Comparison of ENCODE assay signal across 8 cellular contexts in the genomic region with DNA sequence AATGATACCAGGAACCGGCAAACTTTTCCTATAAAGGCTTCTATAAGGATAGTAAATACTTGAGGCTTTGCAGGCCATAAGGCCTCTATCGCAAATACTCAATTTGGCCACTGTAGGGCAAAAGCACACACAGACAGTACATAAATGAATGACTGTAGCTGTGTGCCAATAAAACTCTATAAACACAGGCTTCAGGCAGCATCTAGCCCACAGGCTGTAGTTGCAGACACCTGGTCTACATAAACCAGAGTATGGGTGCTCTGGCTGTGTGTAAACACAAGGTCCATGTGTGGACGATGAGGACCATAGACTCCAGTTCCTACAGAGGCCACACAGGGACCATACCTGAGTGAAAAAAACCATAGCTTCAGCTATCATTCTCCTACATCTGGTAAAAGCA. TPM values are rescaled to one million over a fixed set of nuclear protein-coding genes. Genes with fewer than 3 reads are reported as not detected.
A peak's percentile ranks its signal among the peaks of the same experiment; 100 is the strongest.
DNase-seq lines count a peak whose midpoint lies in the region; ATAC-seq and TF ChIP-seq lines count a peak whose summit lies in the region.

No MANE protein-coding gene starts in this region.

- peaks cover 30% of the 10 kb centered on the region; the same call in 1 of the 2 replicates for H3K36me3 ChIP-seq in GM23248 (ENCODE audit: low read depth)
- H3K36me3 ChIP-seq in PC-9 (ENCODE audit: low read depth): peaks cover 86% of the 10 kb centered on the region
- H3K36me3 ChIP-seq in prostate gland: no peaks in the 10 kb centered on the region

- peak; percentile 15 for ATAC-seq in foreskin keratinocyte

- H3K9me2 ChIP-seq in GM23248 (ENCODE audit: insufficient read depth) (no peaks in the 10 kb centered on the region), PC-9 (ENCODE audit: insufficient read depth) (no peaks in the 10 kb centered on the region)

- H3K27ac ChIP-seq in GM23248 (no peak overlapping the region), PC-9 (peak overlapping the region; percentile 27; the same call in 1 of the 2 replicates), foreskin keratinocyte (no peak overlapping the region), prostate gland (peak overlapping the region; percentile 68 to 75)

- DNase-seq in GM23248 (peak; percentile 17), PC-9 (no peak), foreskin keratinocyte (no peak), prostate gland (ENCODE audit: low spot score) (peak; percentile 68), glutamatergic neuron (no peak), NCI-H2107 (lab: John Stamatoyannopoulos, UW) (no peak), kidney tubule cell (ENCODE audit: low spot score) (no peak), AG20443 (ENCODE audit: low spot score) (no peak)

- H3K27me3 Mint-ChIP-seq in glutamatergic neuron (ENCODE audit: unreplicated experiment): no peaks in the 10 kb centered on the region

- peak overlapping the region; percentile 15; the same call in 1 of the 2 replicates for H3K9ac ChIP-seq in GM23248

- H3F3A ChIP-seq in GM23248 (ENCODE audit: insufficient read depth) (no peaks in the 10 kb centered on the region), PC-9 (ENCODE audit: insufficient read depth, low read depth) (peaks cover 56% of the 10 kb centered on the region)

- no peak for TF ChIP-seq POLR2A in prostate gland (IDR thresholded peaks at IDR 0.05)

- no peak overlapping the region for H3K4me3 Mint-ChIP-seq in glutamatergic neuron (ENCODE audit: unreplicated experiment)

- H3K4me2 ChIP-seq in GM23248 (ENCODE audit: unreplicated experiment) (no peak overlapping the region), PC-9 (no peak overlapping the region)

- no peaks in the 10 kb centered on the region for H3K36me3 Mint-ChIP-seq in glutamatergic neuron (ENCODE audit: unreplicated experiment)

- peaks cover 99% of the 10 kb centered on the region for H3K79me2 ChIP-seq in GM23248 (ENCODE audit: insufficient read depth)
- H3K79me2 ChIP-seq in PC-9 (ENCODE audit: low read depth): peaks cover 99% of the 10 kb centered on the region

- intact Hi-C loops in PC-9 (cut with micrococcal nuclease; ENCODE audit: unreplicated experiment): no loop called here
- intact Hi-C loops in prostate gland (cut with DNase I): no loop called here

- H3K27me3 ChIP-seq in GM23248 (replicated peaks; ENCODE audit: insufficient read depth) (no peaks in the 10 kb centered on the region), PC-9 (ENCODE audit: insufficient read depth, low read depth) (no peaks in the 10 kb centered on the region), foreskin keratinocyte (no peaks in the 10 kb centered on the region), prostate gland (replicated peaks; ENCODE audit: insufficient read depth) (no peaks in the 10 kb centered on the region)

- peaks cover 2% of the 10 kb centered on the region for H3K9me3 Mint-ChIP-seq in glutamatergic neuron (ENCODE audit: unreplicated experiment)

- CTCF ChIA-PET in PC-9 (lab: Charles Lee): no interaction called here

- H3K9me3 ChIP-seq in GM23248 (ENCODE audit: low read depth) (no peaks in the 10 kb centered on the region), PC-9 (ENCODE audit: insufficient read depth, low read depth) (no peaks in the 10 kb centered on the region), prostate gland (no peaks in the 10 kb centered on the region)

- no peaks in the 10 kb centered on the region for H4K20me1 ChIP-seq in GM23248 (ENCODE audit: insufficient read depth)
- peaks cover 5% of the 10 kb centered on the region for H4K20me1 ChIP-seq in PC-9 (ENCODE audit: insufficient read depth)

- no TSS peak for BruUV-seq in PC-9 (replicated peaks; lab: Mats Ljungman, UMichigan)

- no peaks in the 10 kb centered on the region for H3K4me1 Mint-ChIP-seq in glutamatergic neuron (ENCODE audit: low read depth, unreplicated experiment)

- in situ Hi-C loops in GM23248 (cut with MboI): no loop called here

- POLR2A ChIA-PET in PC-9 (lab: Charles Lee; ENCODE audit: unreplicated experiment): interaction anchor here (0.6 kb wide), 2 partner anchors 42 to 109 kb away, joined by 3 to 8 read pairs; no protein-coding TSS in a partner anchor

- 81 to 94% methylated on average over 3 of the region's 3 CpGs for WGBS in GM23248 (ENCODE audit: low coverage in 1 of 2, low lambda C conversion rate in 2 of 2, missing lambda C conversion rate in 2 of 2), 2 experiments
- WGBS in prostate gland: 25% methylated on average over 3 of the region's 3 CpGs

- H3K4me3 ChIP-seq in GM23248 (no peak overlapping the region), PC-9 (no peak overlapping the region), prostate gland (no peak overlapping the region)

- no peak overlapping the region for H3K27ac Mint-ChIP-seq in glutamatergic neuron (ENCODE audit: unreplicated experiment)

- H3K4me1 ChIP-seq in GM23248 (ENCODE audit: insufficient read depth) (peaks cover 8% of the 10 kb centered on the region; the same call in 1 of the 2 replicates), PC-9 (replicated peaks; ENCODE audit: insufficient read depth) (no peaks in the 10 kb centered on the region), foreskin keratinocyte (peaks cover 20% of the 10 kb centered on the region), prostate gland (replicated peaks) (peaks cover 18% of the 10 kb centered on the region)

- TF ChIP-seq CTCF in PC-9 (conservative IDR thresholded peaks at IDR 0.05) (no peak; the same call in 1 of the 2 replicates), foreskin keratinocyte (conservative IDR thresholded peaks at IDR 0.05) (no peak), prostate gland (IDR thresholded peaks at IDR 0.05) (peak in 1 of 4 experiments; percentile 43), glutamatergic neuron (IDR thresholded peaks at IDR 0.05; ENCODE audit: partially characterized antibody, unreplicated experiment) (no peak)

- H2AFZ ChIP-seq in GM23248 (no peak overlapping the region), PC-9 (no peak overlapping the region)

RNA-seq across cellular contexts. Expression of gene ZMYND8, which starts 52.2 kb away (rescaled TPM):
- 10.2 and 14.3 TPM in 2 replicates for total RNA-seq in GM23248 (2014; rRNA removed; shearing (Covaris generic))
- polyA plus RNA-seq in GM23248 (2016; fragmentation: Nextera tagmentation; extraction: Ambion mirVana) (12.1 and 12.4 TPM in 2 replicates), foreskin keratinocyte (7.9 and 9.1 TPM in 2 replicates)
- total RNA-seq in PC-9 (2021) (72.3 and 107 TPM in 2 replicates), foreskin keratinocyte (29.7 and 31.1 TPM in 2 replicates), prostate gland (10 to 100 TPM; 19.9 to 70.9 TPM), glutamatergic neuron (ENCODE audit: unreplicated experiment) (116 TPM)

Comparison
In these comparisons a context has a peak if more than half of its experiments do, and no peak if none do; other contexts are left out.
1. DNase-seq: peak in GM23248 (single experiment) and prostate gland (single experiment); none in PC-9 (0 of 2), foreskin keratinocyte (0 of 2), glutamatergic neuron (single experiment), NCI-H2107 (single experiment), kidney tubule cell (single experiment) and AG20443 (single experiment).
2. H3K27ac ChIP-seq: peak in PC-9 (single experiment) and prostate gland (2 of 2); none in GM23248 (single experiment) and foreskin keratinocyte (single experiment).